In the genomic region with DNA sequence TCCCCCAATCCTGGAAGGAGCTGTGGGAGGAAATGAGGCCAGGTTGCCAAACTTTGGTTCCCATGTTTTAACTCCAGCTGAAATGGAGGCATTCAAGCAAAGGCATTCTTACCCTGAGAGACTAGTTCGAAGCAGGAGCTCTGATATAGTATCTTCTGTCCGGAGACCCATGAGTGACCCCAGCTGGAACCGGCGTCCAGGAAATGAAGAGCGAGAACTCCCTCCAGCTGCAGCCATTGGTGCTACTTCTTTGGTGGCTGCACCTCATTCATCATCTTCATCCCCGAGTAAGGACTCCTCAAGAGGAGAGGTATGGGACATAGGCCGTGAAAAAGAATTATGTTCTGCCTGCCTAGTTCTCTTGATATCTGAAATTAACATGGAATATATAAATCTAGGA, we compare ENCODE assay signal across 21 cellular contexts.
A peak's percentile ranks its signal among the peaks of the same experiment; 100 is the strongest.
DNase-seq lines count a peak whose midpoint lies in the region; TF ChIP-seq lines count a peak whose summit lies in the region.
"Had no signal": no experiment of that assay in that cellular context is flagged by ENCODE, and none has a peak within 500 bp of the region (broad histone marks: within the 10 kb centered on the region; RNA-seq: fewer than 3 reads in every experiment).

No MANE protein-coding gene starts in this region.

- 87% methylated on average over 7 of the region's 7 CpGs for WGBS in hepatocyte (ENCODE audit: low lambda C conversion rate, missing lambda C conversion rate)

- peak overlapping the region in 2 of 3 experiments; percentile 62 to 66 for H3K27ac Mint-ChIP-seq in nephron
- H3K27ac Mint-ChIP-seq: B cell had no signal

- no peaks in the 10 kb centered on the region for H3K9me3 ChIP-seq in hepatocyte (ENCODE audit: low read depth)

- H3K4me3 ChIP-seq in NB4 (ENCODE audit: low read depth, low read length) (no peak overlapping the region), hepatocyte (no peak overlapping the region)
- H3K4me3 ChIP-seq: GM12878 had no signal

- DNase-seq in DMS 273 (lab: John Stamatoyannopoulos, UW; ENCODE audit: unreplicated experiment) (peak; percentile 7), DMS 273 treated with DMSO at 0.1 percent for 48 hours (lab: John Stamatoyannopoulos, UW) (no peak), NB4 (ENCODE audit: low read depth) (peak; percentile 6), cerebellar cortex (ENCODE audit: low spot score) (peak; percentile 7), GM20000 (ENCODE audit: low spot score) (no peak), hepatocyte (ENCODE audit: low spot score) (no peak), GOT3 (lab: John Stamatoyannopoulos, UW) (no peak)
- DNase-seq: CD4-positive, alpha-beta memory T cell; GDM1; NCI-H1417 treated with DMSO at 0.1 percent for 48 hours; NCI-H1930; NCI-H2171; NCI-H446; NCI-H69; OCI-M1; RPMI8226; SIG-M5 had no signal

- H3K36me3 ChIP-seq in hepatocyte (replicated peaks; ENCODE audit: insufficient read depth, low read depth), result no peaks in the 10 kb centered on the region

- no peaks in the 10 kb centered on the region for H3K4me1 ChIP-seq in hepatocyte (ENCODE audit: insufficient read depth)

- H3K27me3 Mint-ChIP-seq in nephron (ENCODE audit: low read depth), result no peaks in the 10 kb centered on the region
- H3K27me3 Mint-ChIP-seq: B cell; CD4-positive, alpha-beta memory T cell had no signal

- no peak overlapping the region for H2AFZ ChIP-seq in hepatocyte

- H3K4me2 ChIP-seq in hepatocyte, result no peak overlapping the region

- no peaks in the 10 kb centered on the region for H3K9me3 Mint-ChIP-seq in nephron
- H3K9me3 Mint-ChIP-seq: CD4-positive, alpha-beta memory T cell had no signal

- no peak overlapping the region for H3K27ac ChIP-seq in hepatocyte
- H3K27ac ChIP-seq: 22Rv1 had no signal

- no peaks in the 10 kb centered on the region for H3K79me2 ChIP-seq in hepatocyte

- TF ChIP-seq CTCF in NB4 (IDR thresholded peaks at IDR 0.05; ENCODE audit: low read depth, low read length) (no peak), nephron (IDR thresholded peaks at IDR 0.05; ENCODE audit: unreplicated experiment in 3 of 3) (no peak), GM20000 (IDR thresholded peaks at IDR 0.05; ENCODE audit: extremely low read depth, missing control alignments) (no peak), hepatocyte (IDR thresholded peaks at IDR 0.05; ENCODE audit: poor library complexity) (no peak)

- no peaks in the 10 kb centered on the region for H3K4me1 Mint-ChIP-seq in nephron
- H3K4me1 Mint-ChIP-seq: B cell had no signal

- H3K9me2 ChIP-seq in hepatocyte (replicated peaks; ENCODE audit: insufficient read depth), result no peaks in the 10 kb centered on the region

- H4K20me1 ChIP-seq in hepatocyte (ENCODE audit: insufficient read depth, poor library complexity, severe bottlenecking), result no peaks in the 10 kb centered on the region

- no peak for TF ChIP-seq POLR2A in NB4 (IDR thresholded peaks at IDR 0.05; ENCODE audit: extremely low read depth, insufficient read length)

- peaks cover 56% of the 10 kb centered on the region for H3K36me3 Mint-ChIP-seq in nephron (ENCODE audit: low read depth)

- no peaks in the 10 kb centered on the region for H3K27me3 ChIP-seq in hepatocyte

- no peak overlapping the region for H3K4me3 Mint-ChIP-seq in nephron
- H3K4me3 Mint-ChIP-seq: B cell; CD4-positive, alpha-beta memory T cell had no signal

Comparison
In these comparisons a context has a peak if more than half of its experiments do, and no peak if none do; other contexts are left out.
1. DNase-seq: peak in DMS 273 (single experiment), NB4 (single experiment) and cerebellar cortex (single experiment); none in DMS 273 treated with DMSO at 0.1 percent for 48 hours (single experiment), GM20000 (single experiment), hepatocyte (single experiment) and GOT3 (single experiment).